In genomic region chr4:136855886-136856285, GRCh38 we compare ENCODE assay signal across 8 cellular contexts.
"Had no signal": no experiment of that assay in that cellular context is flagged by ENCODE, and none has a peak within 500 bp of the region (broad histone marks: within the 10 kb centered on the region; RNA-seq: fewer than 3 reads in every experiment).

No MANE protein-coding gene starts in this region.

- H3K9me3 Mint-ChIP-seq: GM23338, HFFc6 had no signal

- H3K27ac Mint-ChIP-seq: GM23338, HFFc6 had no signal

- H3K36me3 ChIP-seq: HAP-1 had no signal

- H3K4me2 ChIP-seq: GM23338 had no signal

- H3K4me3 Mint-ChIP-seq: GM23338, HFFc6 had no signal

- ATAC-seq: GM23338, HCT116, K562 had no signal

- H2AFZ ChIP-seq: GM23338 had no signal

- H3K4me3 ChIP-seq: GM23338, HAP-1, K562 had no signal

- FAIRE-seq: HTR-8/SVneo, K562 had no signal

- H3K9me3 ChIP-seq: HAP-1 had no signal

- DNase-seq: H7, HFFc6, IMR-90 had no signal
